In the genomic region with DNA sequence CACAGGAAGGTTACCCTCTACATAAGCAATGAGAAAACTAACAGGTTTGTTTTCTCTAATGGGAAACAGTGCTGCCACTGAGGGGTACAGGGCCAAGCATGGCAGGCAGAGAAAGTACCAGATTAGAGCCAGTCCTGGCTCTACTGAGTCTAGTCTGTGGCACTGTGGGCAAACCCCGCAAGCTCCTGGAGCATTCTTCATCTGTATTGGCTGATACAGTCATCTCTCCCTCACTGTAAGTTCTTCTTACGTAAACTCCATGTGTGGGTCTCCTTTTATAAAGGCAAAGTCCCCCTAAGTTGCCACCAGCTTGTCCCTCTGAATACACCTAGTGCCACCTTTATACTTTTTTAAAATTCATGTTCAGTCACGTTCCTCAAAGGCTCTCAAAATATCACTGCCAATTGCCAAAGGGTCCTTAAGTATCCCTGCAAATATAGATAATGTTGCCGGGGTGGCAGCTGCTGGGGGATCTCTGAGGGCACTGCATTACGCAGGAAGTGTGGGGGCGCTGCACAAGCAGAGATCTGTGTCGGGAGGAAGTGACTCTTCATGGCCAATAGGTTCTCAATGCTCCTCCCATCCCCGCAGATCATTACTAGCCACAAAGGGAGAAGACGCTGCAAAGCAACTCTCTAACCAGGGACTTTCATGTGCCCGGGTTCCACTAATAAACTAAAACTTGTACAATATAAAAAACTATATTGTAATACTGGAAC, we compare ENCODE assay signal across 7 cellular contexts. TPM values are rescaled to one million over a fixed set of nuclear protein-coding genes. Genes with fewer than 3 reads are reported as not detected.
DNase-seq lines count a peak whose midpoint lies in the region; ATAC-seq, FAIRE-seq and TF ChIP-seq lines count a peak whose summit lies in the region.

No MANE protein-coding gene starts in this region.

- DNase-seq in Jurkat, Clone E6-1 (ENCODE audit: low read depth, low spot score), result peak; percentile 75
- DNase-seq in activated CD8-positive, alpha-beta memory T cell treated with anti-CD3 and anti-CD28 coated beads for 4 hours (ENCODE audit: low read depth in 2 of 2), result peak; percentile 48 to 67
- DNase-seq in mucosa of descending colon, result peak; percentile 43 to 80 (median 54)
- DNase-seq in type B pancreatic cell (ENCODE audit: extremely low spot score, unreplicated experiment), result no peak
- no peak for DNase-seq in urothelium cell line (ENCODE audit: low spot score)
- DNase-seq in NCI-H2081 (lab: John Stamatoyannopoulos, UW), result no peak

- peak; percentile 65 for ATAC-seq in GM19467 (IDR thresholded peaks at IDR 0.05; ENCODE audit: unreplicated experiment)
- peak; percentile 82 for ATAC-seq in mucosa of descending colon

- FAIRE-seq in urothelium cell line (lab: Jason Lieb, UNC), result no peak

- H3K27ac Mint-ChIP-seq in type B pancreatic cell, result peak overlapping the region; percentile 87

- H3K4me1 ChIP-seq in mucosa of descending colon (ENCODE audit: low read depth), result no peaks in the 10 kb centered on the region

- intact Hi-C loops in mucosa of descending colon (cut with DNase I, micrococcal nuclease), result no loop called here

- no peak overlapping the region for H3K4me3 Mint-ChIP-seq in type B pancreatic cell

- no peaks in the 10 kb centered on the region for H3K9me3 ChIP-seq in mucosa of descending colon

- peaks cover 51% of the 10 kb centered on the region for H3K4me1 Mint-ChIP-seq in type B pancreatic cell (ENCODE audit: unreplicated experiment)

- H3K9me3 Mint-ChIP-seq in type B pancreatic cell, result no peaks in the 10 kb centered on the region

- no peaks in the 10 kb centered on the region for H3K36me3 ChIP-seq in mucosa of descending colon (ENCODE audit: low read depth)

- TF ChIP-seq CTCF in mucosa of descending colon (IDR thresholded peaks at IDR 0.05), result no peak
- no peak for TF ChIP-seq CTCF in type B pancreatic cell (conservative IDR thresholded peaks at IDR 0.05)

- H3K4me3 ChIP-seq in Jurkat, Clone E6-1 (ENCODE audit: low read length), result peak overlapping the region; percentile 40
- H3K4me3 ChIP-seq in mucosa of descending colon, result no peak overlapping the region

- H3K27me3 Mint-ChIP-seq in type B pancreatic cell, result no peaks in the 10 kb centered on the region

- H3K36me3 Mint-ChIP-seq in type B pancreatic cell, result peaks cover 23% of the 10 kb centered on the region

RNA-seq across cellular contexts. Expression of a gene that starts 18.8 kb away (rescaled TPM):
- polyA plus RNA-seq in Jurkat, Clone E6-1 (2012; ENCODE audit: insufficient read depth, insufficient read length), result 101 TPM
- total RNA-seq in mucosa of descending colon, result 100 to 1,000 TPM in 2 of 3 donors, 10 to 100 TPM in 1; 97.6 to 138 (median 114) TPM
- total RNA-seq in type B pancreatic cell (ENCODE audit: low replicate concordance), result 111 and 118 TPM in 2 replicates

Comparison
In these comparisons a context has a peak if more than half of its experiments do, and no peak if none do; other contexts are left out.
1. DNase-seq: peak in Jurkat, Clone E6-1 (single experiment), activated CD8-positive, alpha-beta memory T cell treated with anti-CD3 and anti-CD28 coated beads for 4 hours (2 of 2) and mucosa of descending colon (3 of 3); none in type B pancreatic cell (single experiment), urothelium cell line (single experiment) and NCI-H2081 (0 of 2).